Comparison of ENCODE assay signal across 31 cellular contexts in genomic region chr3:196377321-196377720, GRCh38. TPM values are rescaled to one million over a fixed set of nuclear protein-coding genes. Genes with fewer than 3 reads are reported as not detected.
"Had no signal": no experiment of that assay in that cellular context is flagged by ENCODE, and none has a peak within 500 bp of the region (broad histone marks: within the 10 kb centered on the region; RNA-seq: fewer than 3 reads in every experiment).

No MANE protein-coding gene starts in this region.

- H3K27ac Mint-ChIP-seq: activated B cell treated with CpG ODN at 0.5 μM for 24 hours; activated CD4-positive, alpha-beta memory T cell treated with anti-CD3 and anti-CD28 coated beads, Interleukin-2, amount 10 ng/mL, durations not matched to agents 7 days and 5 days; activated naive CD8-positive, alpha-beta T cell treated with anti-CD3 and anti-CD28 coated beads, Interleukin-2, amount 50 U/mL, for 24 hours; endodermal cell had no signal

- H3K9me3 Mint-ChIP-seq: activated B cell treated with CpG ODN at 0.5 μM for 24 hours; activated naive CD8-positive, alpha-beta T cell treated with anti-CD3 and anti-CD28 coated beads, Interleukin-2, amount 50 U/mL, for 24 hours; activated T-cell treated with anti-CD3 and anti-CD28 coated beads, Interleukin-2, amount 50 U/mL, for 4 hours; immature natural killer cell had no signal

- H3K27me3 ChIP-seq: breast epithelium, heart left ventricle, right atrium auricular region, transverse colon had no signal

- H3K27me3 Mint-ChIP-seq: activated B cell treated with CpG ODN at 0.5 μM for 24 hours; activated CD4-positive, alpha-beta memory T cell treated with anti-CD3 and anti-CD28 coated beads, Interleukin-2, amount 10 ng/mL, durations not matched to agents 7 days and 5 days; activated naive CD8-positive, alpha-beta T cell treated with anti-CD3 and anti-CD28 coated beads, Interleukin-2, amount 50 U/mL, for 24 hours; naive thymus-derived CD4-positive, alpha-beta T cell had no signal

- H3K9me3 ChIP-seq: breast epithelium, heart left ventricle, right atrium auricular region, SK-N-SH, transverse colon had no signal

- H3K4me1 ChIP-seq: breast epithelium, right atrium auricular region, transverse colon had no signal

- ATAC-seq: activated naive CD8-positive, alpha-beta T cell treated with anti-CD3 and anti-CD28 coated beads, Interleukin-2, amount 50 U/mL, for 24 hours; activated T-cell treated with anti-CD3 and anti-CD28 coated beads, Interleukin-2, amount 50 U/mL, for 4 hours; esophagus mucosa; heart left ventricle; left colon; naive thymus-derived CD4-positive, alpha-beta T cell had no signal

- H3K4me3 Mint-ChIP-seq: activated B cell treated with CpG ODN at 0.5 μM for 24 hours; activated CD4-positive, alpha-beta memory T cell treated with anti-CD3 and anti-CD28 coated beads, Interleukin-2, amount 10 ng/mL, durations not matched to agents 7 days and 5 days; activated naive CD8-positive, alpha-beta T cell treated with anti-CD3 and anti-CD28 coated beads, Interleukin-2, amount 50 U/mL, for 24 hours; activated T-cell treated with anti-CD3 and anti-CD28 coated beads, Interleukin-2, amount 50 U/mL, for 4 hours; endodermal cell; immature natural killer cell; naive thymus-derived CD4-positive, alpha-beta T cell had no signal

- H3K4me1 Mint-ChIP-seq: activated naive CD8-positive, alpha-beta T cell treated with anti-CD3 and anti-CD28 coated beads, Interleukin-2, amount 50 U/mL, for 24 hours; endodermal cell had no signal

- H3K27ac ChIP-seq: breast epithelium, heart left ventricle, right atrium auricular region, transverse colon had no signal

- H3K36me3 ChIP-seq: breast epithelium, right atrium auricular region, transverse colon had no signal

- H3K4me3 ChIP-seq: breast epithelium, heart left ventricle, right atrium auricular region, smooth muscle cell, transverse colon had no signal

- DNase-seq: activated B cell treated with CpG ODN at 0.5 μM for 24 hours; activated CD4-positive, alpha-beta memory T cell treated with anti-CD3 and anti-CD28 coated beads, Interleukin-2, amount 10 ng/mL, durations not matched to agents 7 days and 5 days; activated CD4-positive, alpha-beta T cell treated with anti-CD3 and anti-CD28 coated beads for 4 hours; activated effector memory CD4-positive, alpha-beta T cell treated with Interleukin-2 at 50 U/mL for 16 hours; activated naive CD4-positive, alpha-beta T cell treated with Interleukin-2 at 50 U/mL for 16 hours; activated naive CD8-positive, alpha-beta T cell treated with anti-CD3 and anti-CD28 coated beads, Interleukin-2, amount 50 U/mL, for 24 hours; activated T-cell treated with anti-CD3 and anti-CD28 coated beads, Interleukin-2, amount 50 U/mL, for 4 hours; central memory CD4-positive, alpha-beta T cell; endodermal cell; foreskin fibroblast; heart left ventricle; hypothalamus; immature natural killer cell; kidney; left colon; mammary epithelial cell; midbrain; naive thymus-derived CD4-positive, alpha-beta T cell; SK-N-SH; stimulated activated CD4-positive, alpha-beta T cell treated with anti-CD3 and anti-CD28 coated beads, Interleukin-1b, Interleukin-23, amount 100 ng/mL, for 48 hours; stimulated activated naive CD4-positive, alpha-beta T cell treated with Interleukin-2 at 50 U/mL for 16 hours; T-helper 2 cell; transverse colon had no signal

RNA-seq across cellular contexts. Expression of gene TM4SF19, which starts 39.1 kb away (rescaled TPM):
- total RNA-seq: activated B cell treated with CpG ODN at 0.5 μM for 24 hours; activated CD4-positive, alpha-beta memory T cell treated with anti-CD3 and anti-CD28 coated beads, Interleukin-2, amount 10 ng/mL, durations not matched to agents 7 days and 5 days; activated T-cell treated with anti-CD3 and anti-CD28 coated beads, Interleukin-2, amount 50 U/mL, for 4 hours; endodermal cell; left colon; liver; mammary epithelial cell; pulmonary artery endothelial cell; right atrium auricular region; temporal lobe; transverse colon; urinary bladder had no signal
